Comparison of ENCODE assay signal across 1 cellular context in the genomic region with DNA sequence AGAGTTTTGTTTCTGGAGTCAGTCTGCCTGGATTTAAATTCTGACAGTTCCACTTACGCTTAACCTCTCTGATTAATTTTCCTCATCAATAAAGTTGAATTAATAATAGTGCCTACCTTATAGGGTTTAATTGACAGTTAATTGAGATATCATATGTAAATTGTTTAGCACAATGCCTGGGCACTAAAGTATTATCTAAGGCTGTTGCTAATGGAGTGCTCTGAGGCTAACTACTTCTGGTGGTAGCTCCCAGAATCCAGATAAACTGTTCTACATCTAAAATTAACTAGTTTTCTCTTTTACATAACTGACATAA.
A peak's percentile ranks its signal among the peaks of the same experiment; 100 is the strongest.
TF ChIP-seq lines count a peak whose summit lies in the region.

No MANE protein-coding gene starts in this region.

TF ChIP-seq in HepG2, 621 proteins besides CTCF, POLR2A, EP300 and RAD21:
- TF ChIP-seq, protein P1, sequence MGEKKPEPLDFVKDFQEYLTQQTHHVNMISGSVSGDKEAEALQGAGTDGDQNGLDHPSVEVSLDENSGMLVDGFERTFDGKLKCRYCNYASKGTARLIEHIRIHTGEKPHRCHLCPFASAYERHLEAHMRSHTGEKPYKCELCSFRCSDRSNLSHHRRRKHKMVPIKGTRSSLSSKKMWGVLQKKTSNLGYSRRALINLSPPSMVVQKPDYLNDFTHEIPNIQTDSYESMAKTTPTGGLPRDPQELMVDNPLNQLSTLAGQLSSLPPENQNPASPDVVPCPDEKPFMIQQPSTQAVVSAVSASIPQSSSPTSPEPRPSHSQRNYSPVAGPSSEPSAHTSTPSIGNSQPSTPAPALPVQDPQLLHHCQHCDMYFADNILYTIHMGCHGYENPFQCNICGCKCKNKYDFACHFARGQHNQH (CRISPR knock-in tag; IDR thresholded peaks at IDR 0.05), result peak; percentile 35; the same call in 1 of the 2 replicates
- TF ChIP-seq, protein P2, sequence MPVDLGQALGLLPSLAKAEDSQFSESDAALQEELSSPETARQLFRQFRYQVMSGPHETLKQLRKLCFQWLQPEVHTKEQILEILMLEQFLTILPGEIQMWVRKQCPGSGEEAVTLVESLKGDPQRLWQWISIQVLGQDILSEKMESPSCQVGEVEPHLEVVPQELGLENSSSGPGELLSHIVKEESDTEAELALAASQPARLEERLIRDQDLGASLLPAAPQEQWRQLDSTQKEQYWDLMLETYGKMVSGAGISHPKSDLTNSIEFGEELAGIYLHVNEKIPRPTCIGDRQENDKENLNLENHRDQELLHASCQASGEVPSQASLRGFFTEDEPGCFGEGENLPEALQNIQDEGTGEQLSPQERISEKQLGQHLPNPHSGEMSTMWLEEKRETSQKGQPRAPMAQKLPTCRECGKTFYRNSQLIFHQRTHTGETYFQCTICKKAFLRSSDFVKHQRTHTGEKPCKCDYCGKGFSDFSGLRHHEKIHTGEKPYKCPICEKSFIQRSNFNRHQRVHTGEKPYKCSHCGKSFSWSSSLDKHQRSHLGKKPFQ (CRISPR knock-in tag; IDR thresholded peaks at IDR 0.05; ENCODE audit: insufficient replicate concordance), result no peak
- TF ChIP-seq AGO2 (optimal IDR thresholded peaks at IDR 0.05; ENCODE audit: low read depth, low read length) (peak; percentile 22), DNMT3B (CRISPR knock-in tag; conservative IDR thresholded peaks at IDR 0.05) (0 out of 2 replicates have a peak, but pooled peaks have one; percentile 46), HOXA5 (CRISPR knock-in tag; IDR thresholded peaks at IDR 0.05) (peak; percentile 0; the same call in 1 of the 2 replicates), KLF9 (CRISPR knock-in tag; IDR thresholded peaks at IDR 0.05; ENCODE audit: low read depth) (no peak), ZNF207 (IDR thresholded peaks at IDR 0.05; ENCODE audit: borderline replicate concordance) (no peak), BHLHE40 (IDR thresholded peaks at IDR 0.05; ENCODE audit: low read length) (0 out of 2 replicates have a peak, but pooled peaks have one; percentile 9), ZNF3 (CRISPR knock-in tag; IDR thresholded peaks at IDR 0.05) (0 out of 2 replicates have a peak, but pooled peaks have one; percentile 60), SMARCC2 (IDR thresholded peaks at IDR 0.05) (0 out of 2 replicates have a peak, but pooled peaks have one; percentile 15), ISL2 (CRISPR knock-in tag; IDR thresholded peaks at IDR 0.05) (peak; percentile 1; the same call in 1 of the 2 replicates), MBD4 (IDR thresholded peaks at IDR 0.05; ENCODE audit: borderline replicate concordance, low read length) (peak; percentile 61; the same call in 1 of the 2 replicates), ZBTB20 (CRISPR knock-in tag; IDR thresholded peaks at IDR 0.05; ENCODE audit: borderline replicate concordance, low read depth) (0 out of 2 replicates have a peak, but pooled peaks have one; percentile 24), ERF (CRISPR knock-in tag; IDR thresholded peaks at IDR 0.05) (no peak), CREM (IDR thresholded peaks at IDR 0.05) (peak; percentile 6; the same call in 1 of the 2 replicates), CREM (CRISPR knock-in tag; IDR thresholded peaks at IDR 0.05) (no peak), ZNF292 (CRISPR knock-in tag; IDR thresholded peaks at IDR 0.05; ENCODE audit: borderline replicate concordance, low read depth) (peak; percentile 3; the same call in 1 of the 2 replicates), ZNF354B (CRISPR knock-in tag; IDR thresholded peaks at IDR 0.05) (no peak)
- TF ChIP-seq, protein P3, sequence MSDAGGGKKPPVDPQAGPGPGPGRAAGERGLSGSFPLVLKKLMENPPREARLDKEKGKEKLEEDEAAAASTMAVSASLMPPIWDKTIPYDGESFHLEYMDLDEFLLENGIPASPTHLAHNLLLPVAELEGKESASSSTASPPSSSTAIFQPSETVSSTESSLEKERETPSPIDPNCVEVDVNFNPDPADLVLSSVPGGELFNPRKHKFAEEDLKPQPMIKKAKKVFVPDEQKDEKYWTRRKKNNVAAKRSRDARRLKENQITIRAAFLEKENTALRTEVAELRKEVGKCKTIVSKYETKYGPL (CRISPR knock-in tag; IDR thresholded peaks at IDR 0.05), result 0 out of 2 replicates have a peak, but pooled peaks have one; percentile 1
- TF ChIP-seq, protein P4, sequence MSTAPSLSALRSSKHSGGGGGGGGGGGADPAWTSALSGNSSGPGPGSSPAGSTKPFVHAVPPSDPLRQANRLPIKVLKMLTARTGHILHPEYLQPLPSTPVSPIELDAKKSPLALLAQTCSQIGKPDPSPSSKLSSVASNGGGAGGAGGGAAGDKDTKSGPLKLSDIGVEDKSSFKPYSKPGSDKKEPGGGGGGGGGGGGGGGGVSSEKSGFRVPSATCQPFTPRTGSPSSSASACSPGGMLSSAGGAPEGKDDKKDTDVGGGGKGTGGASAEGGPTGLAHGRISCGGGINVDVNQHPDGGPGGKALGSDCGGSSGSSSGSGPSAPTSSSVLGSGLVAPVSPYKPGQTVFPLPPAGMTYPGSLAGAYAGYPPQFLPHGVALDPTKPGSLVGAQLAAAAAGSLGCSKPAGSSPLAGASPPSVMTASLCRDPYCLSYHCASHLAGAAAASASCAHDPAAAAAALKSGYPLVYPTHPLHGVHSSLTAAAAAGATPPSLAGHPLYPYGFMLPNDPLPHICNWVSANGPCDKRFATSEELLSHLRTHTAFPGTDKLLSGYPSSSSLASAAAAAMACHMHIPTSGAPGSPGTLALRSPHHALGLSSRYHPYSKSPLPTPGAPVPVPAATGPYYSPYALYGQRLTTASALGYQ (CRISPR knock-in tag; IDR thresholded peaks at IDR 0.05), result peak; percentile 1; the same call in 1 of the 2 replicates
- TF ChIP-seq, protein P5, sequence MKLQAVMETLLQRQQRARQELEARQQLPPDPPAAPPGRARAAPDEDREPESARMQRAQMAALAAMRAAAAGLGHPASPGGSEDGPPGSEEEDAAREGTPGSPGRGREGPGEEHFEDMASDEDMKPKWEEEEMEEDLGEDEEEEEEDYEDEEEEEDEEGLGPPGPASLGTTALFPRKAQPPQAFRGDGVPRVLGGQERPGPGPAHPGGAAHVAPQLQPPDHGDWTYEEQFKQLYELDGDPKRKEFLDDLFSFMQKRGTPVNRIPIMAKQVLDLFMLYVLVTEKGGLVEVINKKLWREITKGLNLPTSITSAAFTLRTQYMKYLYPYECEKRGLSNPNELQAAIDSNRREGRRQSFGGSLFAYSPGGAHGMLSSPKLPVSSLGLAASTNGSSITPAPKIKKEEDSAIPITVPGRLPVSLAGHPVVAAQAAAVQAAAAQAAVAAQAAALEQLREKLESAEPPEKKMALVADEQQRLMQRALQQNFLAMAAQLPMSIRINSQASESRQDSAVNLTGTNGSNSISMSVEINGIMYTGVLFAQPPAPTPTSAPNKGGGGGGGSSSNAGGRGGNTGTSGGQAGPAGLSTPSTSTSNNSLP (IDR thresholded peaks at IDR 0.05; ENCODE audit: low read depth, low read length), result peak; percentile 1; the same call in 1 of the 2 replicates
- TF ChIP-seq, protein P6, sequence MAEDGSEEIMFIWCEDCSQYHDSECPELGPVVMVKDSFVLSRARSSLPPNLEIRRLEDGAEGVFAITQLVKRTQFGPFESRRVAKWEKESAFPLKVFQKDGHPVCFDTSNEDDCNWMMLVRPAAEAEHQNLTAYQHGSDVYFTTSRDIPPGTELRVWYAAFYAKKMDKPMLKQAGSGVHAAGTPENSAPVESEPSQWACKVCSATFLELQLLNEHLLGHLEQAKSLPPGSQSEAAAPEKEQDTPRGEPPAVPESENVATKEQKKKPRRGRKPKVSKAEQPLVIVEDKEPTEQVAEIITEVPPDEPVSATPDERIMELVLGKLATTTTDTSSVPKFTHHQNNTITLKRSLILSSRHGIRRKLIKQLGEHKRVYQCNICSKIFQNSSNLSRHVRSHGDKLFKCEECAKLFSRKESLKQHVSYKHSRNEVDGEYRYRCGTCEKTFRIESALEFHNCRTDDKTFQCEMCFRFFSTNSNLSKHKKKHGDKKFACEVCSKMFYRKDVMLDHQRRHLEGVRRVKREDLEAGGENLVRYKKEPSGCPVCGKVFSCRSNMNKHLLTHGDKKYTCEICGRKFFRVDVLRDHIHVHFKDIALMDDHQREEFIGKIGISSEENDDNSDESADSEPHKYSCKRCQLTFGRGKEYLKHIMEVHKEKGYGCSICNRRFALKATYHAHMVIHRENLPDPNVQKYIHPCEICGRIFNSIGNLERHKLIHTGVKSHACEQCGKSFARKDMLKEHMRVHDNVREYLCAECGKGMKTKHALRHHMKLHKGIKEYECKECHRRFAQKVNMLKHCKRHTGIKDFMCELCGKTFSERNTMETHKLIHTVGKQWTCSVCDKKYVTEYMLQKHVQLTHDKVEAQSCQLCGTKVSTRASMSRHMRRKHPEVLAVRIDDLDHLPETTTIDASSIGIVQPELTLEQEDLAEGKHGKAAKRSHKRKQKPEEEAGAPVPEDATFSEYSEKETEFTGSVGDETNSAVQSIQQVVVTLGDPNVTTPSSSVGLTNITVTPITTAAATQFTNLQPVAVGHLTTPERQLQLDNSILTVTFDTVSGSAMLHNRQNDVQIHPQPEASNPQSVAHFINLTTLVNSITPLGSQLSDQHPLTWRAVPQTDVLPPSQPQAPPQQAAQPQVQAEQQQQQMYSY (CRISPR knock-in tag; IDR thresholded peaks at IDR 0.05), result 0 out of 2 replicates have a peak, but pooled peaks have one; percentile 1
- TF ChIP-seq, protein P7, sequence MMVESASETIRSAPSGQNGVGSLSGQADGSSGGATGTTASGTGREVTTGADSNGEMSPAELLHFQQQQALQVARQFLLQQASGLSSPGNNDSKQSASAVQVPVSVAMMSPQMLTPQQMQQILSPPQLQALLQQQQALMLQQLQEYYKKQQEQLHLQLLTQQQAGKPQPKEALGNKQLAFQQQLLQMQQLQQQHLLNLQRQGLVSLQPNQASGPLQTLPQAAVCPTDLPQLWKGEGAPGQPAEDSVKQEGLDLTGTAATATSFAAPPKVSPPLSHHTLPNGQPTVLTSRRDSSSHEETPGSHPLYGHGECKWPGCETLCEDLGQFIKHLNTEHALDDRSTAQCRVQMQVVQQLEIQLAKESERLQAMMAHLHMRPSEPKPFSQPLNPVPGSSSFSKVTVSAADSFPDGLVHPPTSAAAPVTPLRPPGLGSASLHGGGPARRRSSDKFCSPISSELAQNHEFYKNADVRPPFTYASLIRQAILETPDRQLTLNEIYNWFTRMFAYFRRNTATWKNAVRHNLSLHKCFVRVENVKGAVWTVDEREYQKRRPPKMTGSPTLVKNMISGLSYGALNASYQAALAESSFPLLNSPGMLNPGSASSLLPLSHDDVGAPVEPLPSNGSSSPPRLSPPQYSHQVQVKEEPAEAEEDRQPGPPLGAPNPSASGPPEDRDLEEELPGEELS (CRISPR knock-in tag; IDR thresholded peaks at IDR 0.05), result peak; percentile 1; the same call in 1 of the 2 replicates
